Comparison of ENCODE assay signal across 23 cellular contexts in the genomic region with DNA sequence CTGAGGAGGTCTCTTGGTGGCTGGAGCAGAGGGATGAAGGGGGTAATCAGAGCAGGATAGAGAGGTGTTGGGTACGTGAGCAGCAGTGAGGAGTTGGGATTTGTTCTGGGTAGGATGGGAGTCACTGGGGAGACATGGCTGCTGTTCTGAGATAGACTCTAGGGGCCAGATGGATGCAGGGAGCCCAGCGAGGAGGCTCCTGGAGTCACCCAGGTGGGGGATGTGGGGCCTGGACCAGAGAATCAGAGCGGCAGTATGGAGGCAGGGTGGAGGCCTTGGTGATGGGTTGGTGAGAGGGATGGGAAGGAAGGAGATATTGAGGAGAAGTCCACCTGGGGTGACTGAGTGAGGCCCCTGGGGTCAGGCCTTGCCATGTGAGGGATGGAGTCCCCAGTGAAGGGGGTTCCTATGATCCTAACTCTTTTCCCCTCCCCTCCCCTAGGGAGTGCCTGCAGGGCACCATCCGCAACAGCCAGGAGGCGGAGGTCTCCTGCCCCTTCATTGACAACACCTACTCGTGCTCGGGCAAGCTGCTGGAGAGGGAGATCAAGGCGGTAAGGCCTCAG. TPM values are rescaled to one million over a fixed set of nuclear protein-coding genes. Genes with fewer than 3 reads are reported as not detected.
A peak's percentile ranks its signal among the peaks of the same experiment; 100 is the strongest.
DNase-seq lines count a peak whose midpoint lies in the region; ATAC-seq and TF ChIP-seq lines count a peak whose summit lies in the region.
"Had no signal": no experiment of that assay in that cellular context is flagged by ENCODE, and none has a peak within 500 bp of the region (broad histone marks: within the 10 kb centered on the region; RNA-seq: fewer than 3 reads in every experiment).

No MANE protein-coding gene starts in this region.

- H3K27me3 Mint-ChIP-seq in T-helper 2 cell treated with Interferon-gamma antibody and Interleukin-4, amounts not matched to agents 5 μg/mL and 100 μg/mL, for 36 hours (ENCODE audit: low read depth): no peaks in the 10 kb centered on the region
- H3K27me3 Mint-ChIP-seq: B cell, type B pancreatic cell had no signal

- no peaks in the 10 kb centered on the region for H3F3A ChIP-seq in MM.1S (ENCODE audit: insufficient read depth, low read length)

- H3K4me3 ChIP-seq in dorsolateral prefrontal cortex: no peak overlapping the region
- H3K4me3 ChIP-seq in MM.1S (ENCODE audit: low read length): no peak overlapping the region
- H3K4me3 ChIP-seq: hepatocyte, psoas muscle, skin epidermis had no signal

- TF ChIP-seq CTCF in 22Rv1 (IDR thresholded peaks at IDR 0.05): no peak
- no peak for TF ChIP-seq CTCF in RWPE1 (conservative IDR thresholded peaks at IDR 0.05; ENCODE audit: low read depth)
- no peak for TF ChIP-seq CTCF in dorsolateral prefrontal cortex (IDR thresholded peaks at IDR 0.05 in 54 of 56, conservative IDR thresholded peaks at IDR 0.05 in 2 of 56; ENCODE audit: low read depth in 1 of 56, partially characterized antibody in 56 of 56)
- no peak for TF ChIP-seq CTCF in MM.1S (IDR thresholded peaks at IDR 0.05; ENCODE audit: low read length)

- no peaks in the 10 kb centered on the region for H3K9me2 ChIP-seq in MM.1S (replicated peaks; ENCODE audit: insufficient read depth, low read length)
- H3K9me2 ChIP-seq: SK-N-SH had no signal

- peak overlapping the region; percentile 3 for H3K27ac Mint-ChIP-seq in T-helper 2 cell treated with Interferon-gamma antibody and Interleukin-4, amounts not matched to agents 5 μg/mL and 100 μg/mL, for 36 hours
- H3K27ac Mint-ChIP-seq: B cell, type B pancreatic cell had no signal

- DNase-seq in T-helper 2 cell treated with Interferon-gamma antibody and Interleukin-4, amounts not matched to agents 5 μg/mL and 100 μg/mL, for 36 hours (ENCODE audit: low spot score): no peak
- no peak for DNase-seq in T-helper 2 cell
- no peak for DNase-seq in RWPE1 (ENCODE audit: low spot score)
- DNase-seq in epithelial cell of prostate (ENCODE audit: low read depth, low spot score): no peak
- no peak for DNase-seq in dorsolateral prefrontal cortex
- no peak for DNase-seq in MM.1S
- DNase-seq: activated CD4-positive, alpha-beta T cell treated with anti-CD3 and anti-CD28 coated beads for 4 hours; activated CD8-positive, alpha-beta memory T cell treated with anti-CD3 and anti-CD28 coated beads, Interleukin-2, amount 50 U/mL, for 48 hours; brain microvascular endothelial cell; cortex of kidney; DMS 273 treated with DMSO at 0.1 percent for 48 hours; NCI-H1436; NCI-H524; psoas muscle; RPMI8226; SK-N-SH; stimulated activated CD4-positive, alpha-beta T cell treated with anti-CD3 and anti-CD28 coated beads, Interleukin-2, amount 100 ng/mL, for 48 hours had no signal

- H3K9me3 Mint-ChIP-seq in T-helper 2 cell treated with Interferon-gamma antibody and Interleukin-4, amounts not matched to agents 5 μg/mL and 100 μg/mL, for 36 hours: no peaks in the 10 kb centered on the region
- H3K9me3 Mint-ChIP-seq: type B pancreatic cell had no signal

- H3K4me3 Mint-ChIP-seq in T-helper 2 cell treated with Interferon-gamma antibody and Interleukin-4, amounts not matched to agents 5 μg/mL and 100 μg/mL, for 36 hours: no peak overlapping the region
- H3K4me3 Mint-ChIP-seq: B cell, type B pancreatic cell had no signal

- no peaks in the 10 kb centered on the region for H3K9me3 ChIP-seq in MM.1S (replicated peaks; ENCODE audit: insufficient read depth, low read length)
- H3K9me3 ChIP-seq: psoas muscle, SK-N-SH had no signal

- POLR2A ChIA-PET in RWPE1 (lab: Yijun Ruan, JAX; ENCODE audit: low non-redundant PET): no interaction called here

- no peak overlapping the region for H2AFZ ChIP-seq in MM.1S (ENCODE audit: low read length)
- H2AFZ ChIP-seq: hepatocyte had no signal

- H4K20me1 ChIP-seq in MM.1S (ENCODE audit: insufficient read depth, low read length): no peaks in the 10 kb centered on the region

- CTCF ChIA-PET in RWPE1 (lab: Yijun Ruan, JAX): no interaction called here

- H3K4me1 ChIP-seq in MM.1S (ENCODE audit: low read length): no peaks in the 10 kb centered on the region

- H3K4me1 Mint-ChIP-seq in T-helper 2 cell treated with Interferon-gamma antibody and Interleukin-4, amounts not matched to agents 5 μg/mL and 100 μg/mL, for 36 hours (ENCODE audit: low read depth): peaks cover 18% of the 10 kb centered on the region

- no peak overlapping the region for H3K4me2 ChIP-seq in MM.1S (ENCODE audit: low read depth, low read length)
- H3K4me2 ChIP-seq: hepatocyte, SK-N-SH had no signal

- peak overlapping the region; percentile 82 for H3K27ac ChIP-seq in 22Rv1
- peak overlapping the region; percentile 32 for H3K27ac ChIP-seq in RWPE1
- peak overlapping the region; percentile 18 for H3K27ac ChIP-seq in epithelial cell of prostate
- peak overlapping the region in 3 of 59 donors; percentile 10 to 48 (median 22) for H3K27ac ChIP-seq in dorsolateral prefrontal cortex
- H3K27ac ChIP-seq in MM.1S (ENCODE audit: low read length): no peak overlapping the region
- H3K27ac ChIP-seq: brain microvascular endothelial cell, hepatocyte, psoas muscle, skin epidermis had no signal

- H3K36me3 ChIP-seq in MM.1S (replicated peaks; ENCODE audit: insufficient read depth, low read length): no peaks in the 10 kb centered on the region

- peaks cover 49% of the 10 kb centered on the region for H3K36me3 Mint-ChIP-seq in T-helper 2 cell treated with Interferon-gamma antibody and Interleukin-4, amounts not matched to agents 5 μg/mL and 100 μg/mL, for 36 hours (ENCODE audit: low read depth)

- H3K9ac ChIP-seq in MM.1S (ENCODE audit: low read length): no peak overlapping the region
- H3K9ac ChIP-seq: SK-N-SH had no signal

- intact Hi-C loops in dorsolateral prefrontal cortex (cut with DNase I): no loop called here

- H3K79me2 ChIP-seq in MM.1S (ENCODE audit: low read length): no peaks in the 10 kb centered on the region
- H3K79me2 ChIP-seq: hepatocyte had no signal

- no peak for ATAC-seq in HG03139 (IDR thresholded peaks at IDR 0.05; ENCODE audit: unreplicated experiment)
- ATAC-seq: psoas muscle had no signal

- H3K27me3 ChIP-seq in dorsolateral prefrontal cortex: no peaks in the 10 kb centered on the region
- no peaks in the 10 kb centered on the region for H3K27me3 ChIP-seq in MM.1S (replicated peaks; ENCODE audit: insufficient read depth, low read length)
- H3K27me3 ChIP-seq: brain microvascular endothelial cell, hepatocyte had no signal

RNA-seq across cellular contexts. Expression of a gene that starts 13.7 kb away (rescaled TPM):
- total RNA-seq in dorsolateral prefrontal cortex: 10 to 100 TPM; 36.6 to 92.7 (median 62.0) TPM

RNA-seq across cellular contexts. Expression of a gene that starts 40.6 kb away (rescaled TPM):
- 10 to 100 TPM; 29.0 to 51.1 (median 39.1) TPM for total RNA-seq in dorsolateral prefrontal cortex

RNA-seq across cellular contexts. Expression of a gene that starts 41.2 kb away (rescaled TPM):
- 1 to 10 TPM in 119 of 120 experiments, under 1 TPM in 1; 0.77 to 7.6 (median 3.4) TPM for total RNA-seq in dorsolateral prefrontal cortex
